13 cellular contexts compared by ENCODE assay signal in genomic region chr12:95396849-95397498, GRCh38.
DNase-seq lines count a peak whose midpoint lies in the region; ATAC-seq and TF ChIP-seq lines count a peak whose summit lies in the region.
"Had no signal": no experiment of that assay in that cellular context is flagged by ENCODE, and none has a peak within 500 bp of the region (broad histone marks: within the 10 kb centered on the region; RNA-seq: fewer than 3 reads in every experiment).

No MANE protein-coding gene starts in this region.

- no TSS peak for BruUV-seq in HCT116 (replicated peaks; lab: Mats Ljungman, UMichigan)

- CTCF ChIA-PET in HCT116 (lab: Charles Lee), result no interaction called here

- H3K27ac ChIP-seq in HCT116 (ENCODE audit: low read depth, low read length) (no peak overlapping the region), GM23338 (ENCODE audit: low read depth) (no peak overlapping the region)
- H3K27ac ChIP-seq: neutrophil, Peyer's patch had no signal

- no peaks in the 10 kb centered on the region for H3F3A ChIP-seq in GM23338 (replicated peaks; ENCODE audit: low read depth)

- H3K9ac ChIP-seq in HCT116 (ENCODE audit: low read length) (no peak overlapping the region), adipocyte (ENCODE audit: low read length) (no peak overlapping the region)

- TF ChIP-seq RAD21 in HCT116 (IDR thresholded peaks at IDR 0.05; ENCODE audit: low read depth), result no peak

- ATAC-seq in HCT116, result no peak
- ATAC-seq in left lobe of liver, result peak; percentile 81
- ATAC-seq in GM18867 (IDR thresholded peaks at IDR 0.05; ENCODE audit: unreplicated experiment), result no peak
- ATAC-seq in GM23338, result no peak
- ATAC-seq: left ventricle myocardium superior had no signal

- H3K36me3 Mint-ChIP-seq in GM23338 (ENCODE audit: low read depth), result peaks cover 18% of the 10 kb centered on the region

- DNase-seq in COLO829 (ENCODE audit: low spot score), result peak; percentile 69
- DNase-seq in HCT116 (ENCODE audit: low read depth, low spot score), result no peak
- DNase-seq in adipocyte (ENCODE audit: low read depth), result peak; percentile 78
- DNase-seq in left lobe of liver (ENCODE audit: low spot score), result no peak
- DNase-seq in NCI-H524 (lab: John Stamatoyannopoulos, UW), result no peak
- no peak for DNase-seq in GM23338 (ENCODE audit: low spot score)
- DNase-seq: Caco-2; H7; left ventricle myocardium superior; Peyer's patch; stimulated activated CD4-positive, alpha-beta T cell treated with anti-CD3 and anti-CD28 coated beads, Interleukin-2, amount 100 ng/mL, for 48 hours had no signal

- no peaks in the 10 kb centered on the region for H4K20me1 ChIP-seq in HCT116 (ENCODE audit: insufficient read depth)
- no peaks in the 10 kb centered on the region for H4K20me1 ChIP-seq in GM23338 (replicated peaks; ENCODE audit: insufficient read depth)

- no peak overlapping the region for H3K4me3 Mint-ChIP-seq in GM23338

- peaks cover 52% of the 10 kb centered on the region for H3K9me3 Mint-ChIP-seq in GM23338

- no peak overlapping the region for H3K27ac Mint-ChIP-seq in GM23338

- H3K4me3 ChIP-seq in HCT116 (replicated peaks in 1 of 2; ENCODE audit: low read depth in 1 of 2, low read length in 2 of 2) (no peak overlapping the region), adipocyte (ENCODE audit: low read length) (no peak overlapping the region), GM23338 (no peak overlapping the region)
- H3K4me3 ChIP-seq: Peyer's patch had no signal

- H3K79me2 ChIP-seq in HCT116 (ENCODE audit: insufficient read depth, low read length) (no peaks in the 10 kb centered on the region), GM23338 (replicated peaks; ENCODE audit: insufficient read depth) (no peaks in the 10 kb centered on the region)

- H2AFZ ChIP-seq in HCT116 (ENCODE audit: low read depth, low read length, poor library complexity, severe bottlenecking), result no peak overlapping the region
- H2AFZ ChIP-seq in GM23338, result no peak overlapping the region

- H3K27me3 ChIP-seq in HCT116 (ENCODE audit: insufficient read depth, low read length) (no peaks in the 10 kb centered on the region), adipocyte (replicated peaks; ENCODE audit: control insufficient read depth, insufficient read depth, low read length) (peaks cover 16% of the 10 kb centered on the region), GM23338 (ENCODE audit: insufficient read depth) (no peaks in the 10 kb centered on the region)
- H3K27me3 ChIP-seq: Peyer's patch had no signal

- RAD21 ChIA-PET in HCT116 (lab: Charles Lee; ENCODE audit: low non-redundant PET in 1 of 2, low total read pairs in 2 of 2, uncharacterized antibody in 2 of 2, unreplicated experiment in 2 of 2), result no interaction called here

- H3K9me3 ChIP-seq in HCT116 (ENCODE audit: control insufficient read depth in 1 of 2, insufficient read depth in 1 of 2, low read depth in 1 of 2, low read length in 2 of 2) (peaks cover 0 to 13% of the 10 kb centered on the region in 2 experiments; a peak in 2 of 4 replicates), adipocyte (ENCODE audit: control insufficient read depth, low read length) (peaks cover 12% of the 10 kb centered on the region)
- H3K9me3 ChIP-seq: neutrophil, Peyer's patch had no signal

- intact Hi-C loops in HCT116 (cut with micrococcal nuclease), result no loop called here

- TF ChIP-seq POLR2A in HCT116 (IDR thresholded peaks at IDR 0.05; ENCODE audit: borderline replicate concordance, extremely low read depth, insufficient read depth, insufficient read length), result no peak

- H3K36me3 ChIP-seq in HCT116 (ENCODE audit: control insufficient read depth in 1 of 2, insufficient read depth in 2 of 2, low read length in 2 of 2), result no peaks in the 10 kb centered on the region
- no peaks in the 10 kb centered on the region for H3K36me3 ChIP-seq in adipocyte (ENCODE audit: control insufficient read depth, insufficient read depth, low read length, severe bottlenecking)
- peaks cover 9% of the 10 kb centered on the region; the same call in 1 of the 2 replicates for H3K36me3 ChIP-seq in GM23338 (ENCODE audit: insufficient read depth)
- H3K36me3 ChIP-seq: neutrophil, Peyer's patch had no signal

- peaks cover 10% of the 10 kb centered on the region for H3K27me3 Mint-ChIP-seq in GM23338 (ENCODE audit: insufficient read depth, low read depth, poor library complexity)

- 0 out of 3 replicates have a peak, but pooled peaks cover 4% of the 10 kb centered on the region for H3K4me1 Mint-ChIP-seq in GM23338

- POLR2A ChIA-PET in HCT116 (lab: Charles Lee), result no interaction called here

- H3K9me2 ChIP-seq in HCT116 (ENCODE audit: insufficient read depth), result no peaks in the 10 kb centered on the region
- 0 out of 2 replicates have a peak, but pooled peaks cover 5% of the 10 kb centered on the region for H3K9me2 ChIP-seq in GM23338 (ENCODE audit: insufficient read depth)

- no peak for TF ChIP-seq CTCF in HCT116 (IDR thresholded peaks at IDR 0.05 in 2 of 3, conservative IDR thresholded peaks at IDR 0.05 in 1 of 3; ENCODE audit: borderline replicate concordance in 1 of 3, insufficient read depth in 1 of 3, low read depth in 2 of 3, low read length in 2 of 3)
- no peak for TF ChIP-seq CTCF in GM23338 (conservative IDR thresholded peaks at IDR 0.05; ENCODE audit: low read depth in 2 of 2)

- H3K4me1 ChIP-seq in HCT116 (ENCODE audit: control insufficient read depth in 1 of 2, insufficient read depth in 2 of 2, low read length in 2 of 2), result peaks cover 0 to 9% of the 10 kb centered on the region in 2 experiments; a peak in 2 of 4 replicates
- H3K4me1 ChIP-seq in adipocyte (ENCODE audit: control insufficient read depth, insufficient read depth, low read length), result peaks cover 9% of the 10 kb centered on the region
- H3K4me1 ChIP-seq in GM23338 (ENCODE audit: insufficient read depth), result no peaks in the 10 kb centered on the region
- H3K4me1 ChIP-seq: Caco-2, Peyer's patch had no signal

- no peak overlapping the region for H3K4me2 ChIP-seq in HCT116 (ENCODE audit: low read length)
- H3K4me2 ChIP-seq in GM23338, result no peak overlapping the region

TF ChIP-seq in HCT116, 20 proteins besides CTCF, POLR2A, EP300 and RAD21:
- peak; percentile 87 for TF ChIP-seq CEBPB (IDR thresholded peaks at IDR 0.05; ENCODE audit: low read depth)
- TF ChIP-seq JUND (IDR thresholded peaks at IDR 0.05), result peak; percentile 40
- TF ChIP-seq SP1 (IDR thresholded peaks at IDR 0.05; ENCODE audit: low read depth), result peak; percentile 31; the same call in 1 of the 2 replicates
- TF ChIP-seq ZBTB33 (IDR thresholded peaks at IDR 0.05; ENCODE audit: extremely low read depth, insufficient replicate concordance, low read length), result no peak
- no peak for TF ChIP-seq YY1 (IDR thresholded peaks at IDR 0.05; ENCODE audit: extremely low read depth, insufficient replicate concordance, low read depth, low read length)
- TF ChIP-seq FOSL1 (IDR thresholded peaks at IDR 0.05; ENCODE audit: low read depth), result peak; percentile 56; the same call in 1 of the 2 replicates

TF ChIP-seq in GM23338, 12 proteins besides CTCF, POLR2A, EP300 and RAD21 (continues in another document):
- no peak for TF ChIP-seq NANOG (IDR thresholded peaks at IDR 0.05; ENCODE audit: borderline replicate concordance)

Comparison
In these comparisons a context has a peak if more than half of its experiments do, and no peak if none do; other contexts are left out.
1. DNase-seq: peak in COLO829 (single experiment) and adipocyte (single experiment); none in HCT116 (single experiment), left lobe of liver (single experiment), NCI-H524 (0 of 2) and GM23338 (single experiment).